In genomic region chr17:32936894-32937500, GRCh38 we compare ENCODE assay signal across 8 cellular contexts. TPM values are rescaled to one million over a fixed set of nuclear protein-coding genes. Genes with fewer than 3 reads are reported as not detected.
DNase-seq lines count a peak whose midpoint lies in the region; ATAC-seq and TF ChIP-seq lines count a peak whose summit lies in the region.

No MANE protein-coding gene starts in this region.

- H3K4me1 ChIP-seq in upper lobe of right lung: peaks cover 6% of the 10 kb centered on the region

- no peak for DNase-seq in CD14-positive monocyte (ENCODE audit: low spot score)
- peak; percentile 25 for DNase-seq in HFFc6
- DNase-seq in SK-MEL-5 (ENCODE audit: low read depth, low spot score): peak; percentile 74
- peak in 1 of 2 donors; percentile 68 for DNase-seq in activated naive CD4-positive, alpha-beta T cell treated with anti-CD3 and anti-CD28 coated beads, Interleukin-2, amount 50 U/mL, for 72 hours (ENCODE audit: low spot score in 2 of 2)
- peak; percentile 78 for DNase-seq in Right ventricle myocardium superior
- DNase-seq in posterior cingulate gyrus: peak in 8 of 10 donors; percentile 53 to 94 (median 68)
- DNase-seq in upper lobe of right lung: peak; percentile 85

- peaks cover 0 to 6% (median 0%) of the 10 kb centered on the region in 7 donors for H3K9me3 Mint-ChIP-seq in CD14-positive monocyte
- no peaks in the 10 kb centered on the region for H3K9me3 Mint-ChIP-seq in HFFc6
- no peaks in the 10 kb centered on the region for H3K9me3 Mint-ChIP-seq in activated naive CD4-positive, alpha-beta T cell treated with anti-CD3 and anti-CD28 coated beads, Interleukin-2, amount 50 U/mL, for 72 hours

- TF ChIP-seq CTCF in CD14-positive monocyte (IDR thresholded peaks at IDR 0.05) (peak; percentile 88), HFFc6 (IDR thresholded peaks at IDR 0.05) (peak; percentile 93), upper lobe of right lung (IDR thresholded peaks at IDR 0.05) (peak; percentile 85)

- H3K4me1 Mint-ChIP-seq in CD14-positive monocyte: peaks cover 3% of the 10 kb centered on the region
- H3K4me1 Mint-ChIP-seq in HFFc6 (ENCODE audit: low read depth): 0 out of 2 replicates have a peak, but pooled peaks cover 5% of the 10 kb centered on the region

- in situ Hi-C loops in SK-MEL-5 (cut with HindIII; ENCODE audit: low pct_unique_long_range_greater_than_20kb, low sequenced_read_pairs): no loop called here

- H3K36me3 Mint-ChIP-seq in CD14-positive monocyte: no peaks in the 10 kb centered on the region
- H3K36me3 Mint-ChIP-seq in HFFc6 (ENCODE audit: low read depth): peaks cover 19% of the 10 kb centered on the region
- no peaks in the 10 kb centered on the region for H3K36me3 Mint-ChIP-seq in activated naive CD4-positive, alpha-beta T cell treated with anti-CD3 and anti-CD28 coated beads, Interleukin-2, amount 50 U/mL, for 72 hours

- intact Hi-C loops in CD14-positive monocyte (cut with micrococcal nuclease) (loop anchor here (1.0 to 10.0 kb wide), 2 partner anchors 152 to 154 kb away; no protein-coding TSS in a partner anchor), Right ventricle myocardium superior (cut with DNase I) (no loop called here), posterior cingulate gyrus (cut with DNase I) (loop anchor here (5.0 kb wide), 1 partner anchor 155 kb away; no protein-coding TSS in a partner anchor), upper lobe of right lung (cut with DNase I) (no loop called here)

- H3K27me3 ChIP-seq in upper lobe of right lung: no peaks in the 10 kb centered on the region

- no peak overlapping the region for H3K4me3 Mint-ChIP-seq in CD14-positive monocyte
- no peak overlapping the region for H3K4me3 Mint-ChIP-seq in HFFc6

- H3K27ac Mint-ChIP-seq in CD14-positive monocyte (peak overlapping the region in 1 of 7 donors; percentile 54), HFFc6 (no peak overlapping the region; the same call in 1 of the 2 replicates)
- no peak overlapping the region for H3K27ac Mint-ChIP-seq in activated naive CD4-positive, alpha-beta T cell treated with anti-CD3 and anti-CD28 coated beads, Interleukin-2, amount 50 U/mL, for 72 hours

- H3K27me3 Mint-ChIP-seq in CD14-positive monocyte (ENCODE audit: low read depth in 3 of 3) (peaks cover 0 to 9% (median 6%) of the 10 kb centered on the region in 3 donors), HFFc6 (ENCODE audit: insufficient read depth) (peaks cover 2% of the 10 kb centered on the region)

- H3K27ac ChIP-seq in upper lobe of right lung: peak overlapping the region; percentile 30

- ATAC-seq in activated naive CD4-positive, alpha-beta T cell treated with anti-CD3 and anti-CD28 coated beads, Interleukin-2, amount 50 U/mL, for 72 hours: peak; percentile 73 to 94
- peak; percentile 66 for ATAC-seq in Right ventricle myocardium superior (ENCODE audit: poor library complexity)
- peak; percentile 85 for ATAC-seq in upper lobe of right lung
- no peak for ATAC-seq in HG03342 (IDR thresholded peaks at IDR 0.05; ENCODE audit: unreplicated experiment)

- peaks cover 5% of the 10 kb centered on the region for H3K36me3 ChIP-seq in upper lobe of right lung

- no peaks in the 10 kb centered on the region for H3K9me3 ChIP-seq in upper lobe of right lung

- no peak overlapping the region for H3K4me3 ChIP-seq in upper lobe of right lung

RNA-seq across cellular contexts. Expression of gene TMEM98, which starts 9.0 kb away (rescaled TPM):
- polyA plus RNA-seq in CD14-positive monocyte: not detected
- 10 to 100 TPM; 34.4 to 66.9 (median 38.5) TPM for total RNA-seq in HFFc6 (2021; fragmentation: NEBNext Ultra II Directional; extraction: Animal tissue kit (Norgen Biotek cat#: 25700))
- total RNA-seq in SK-MEL-5 (2014; rRNA removed; shearing (Covaris generic)): 86.1 and 98.0 TPM in 2 replicates
- 146 and 155 TPM in 2 replicates for polyA plus RNA-seq in SK-MEL-5 (2015; cell fraction: cytosol; rRNA removed)
- polyA plus RNA-seq in SK-MEL-5 (2015; cell fraction: nucleus; rRNA removed): 64.8 and 89.7 TPM in 2 replicates
- not detected for total RNA-seq in activated naive CD4-positive, alpha-beta T cell treated with anti-CD3 and anti-CD28 coated beads, Interleukin-2, amount 50 U/mL, for 72 hours
- total RNA-seq in Right ventricle myocardium superior (10.0 TPM), upper lobe of right lung (72.9 TPM)

RNA-seq across cellular contexts. Expression of gene SPACA3, which starts 54.6 kb away (rescaled TPM):
- polyA plus RNA-seq in CD14-positive monocyte: not detected
- not detected for total RNA-seq in HFFc6 (2021; fragmentation: NEBNext Ultra II Directional; extraction: Animal tissue kit (Norgen Biotek cat#: 25700))
- 0.40 TPM in 1 of 2 replicates, not detected in the other for total RNA-seq in SK-MEL-5 (2014; rRNA removed; shearing (Covaris generic))
- polyA plus RNA-seq in SK-MEL-5 (2015; cell fraction: cytosol; rRNA removed): 0.29 TPM in 1 of 2 replicates, not detected in the other
- polyA plus RNA-seq in SK-MEL-5 (2015; cell fraction: nucleus; rRNA removed): not detected in 2 replicates
- total RNA-seq in activated naive CD4-positive, alpha-beta T cell treated with anti-CD3 and anti-CD28 coated beads, Interleukin-2, amount 50 U/mL, for 72 hours: not detected
- total RNA-seq in Right ventricle myocardium superior: not detected
- total RNA-seq in upper lobe of right lung: not detected

Comparison
In these comparisons a context has a peak if more than half of its experiments do, and no peak if none do; other contexts are left out.
1. intact Hi-C loops: an anchor here in CD14-positive monocyte (1.0 to 10.0 kb wide) and posterior cingulate gyrus (5.0 kb wide); none called in Right ventricle myocardium superior and upper lobe of right lung.